9 cellular contexts compared by ENCODE assay signal in genomic region chr1:151984313-151984956, GRCh38. TPM values are rescaled to one million over a fixed set of nuclear protein-coding genes. Genes with fewer than 3 reads are reported as not detected.
A peak's percentile ranks its signal among the peaks of the same experiment; 100 is the strongest.
DNase-seq lines count a peak whose midpoint lies in the region; ATAC-seq lines count a peak whose summit lies in the region.
"Had no signal": no experiment of that assay in that cellular context is flagged by ENCODE, and none has a peak within 500 bp of the region (broad histone marks: within the 10 kb centered on the region; RNA-seq: fewer than 3 reads in every experiment).

No MANE protein-coding gene starts in this region.

- no peaks in the 10 kb centered on the region for H3K9me3 Mint-ChIP-seq in CD8-positive, alpha-beta memory T cell
- H3K9me3 Mint-ChIP-seq in activated T-helper 2 cell treated with anti-CD3 and anti-CD28 coated beads, Interferon-gamma antibody, Interleukin-2, Interleukin-4, amounts not matched to agents 10 μg/mL and 5 μg/mL and 100 μg/mL, durations not matched to agents 14 hours and 24 hours and 36 hours: no peaks in the 10 kb centered on the region

- peak overlapping the region in 6 of 7 donors; percentile 3 to 66 (median 47) for H3K4me3 Mint-ChIP-seq in CD8-positive, alpha-beta memory T cell
- peak overlapping the region; percentile 15 for H3K4me3 Mint-ChIP-seq in activated T-helper 2 cell treated with anti-CD3 and anti-CD28 coated beads, Interferon-gamma antibody, Interleukin-2, Interleukin-4, amounts not matched to agents 10 μg/mL and 5 μg/mL and 100 μg/mL, durations not matched to agents 14 hours and 24 hours and 36 hours (ENCODE audit: low read depth)

- CTCF ChIA-PET in CD8-positive, alpha-beta memory T cell (lab: Charles Lee): interaction anchor here (2.9 to 6.0 kb wide), 2 partner anchors 12 to 16 kb away, joined by 15 to 31 read pairs; no protein-coding TSS in a partner anchor

- H3K27me3 ChIP-seq in CD8-positive, alpha-beta memory T cell (ENCODE audit: insufficient read depth, low read length, poor library complexity, severe bottlenecking): no peaks in the 10 kb centered on the region

- peak in 4 of 5 donors; percentile 7 to 63 (median 28) for DNase-seq in CD8-positive, alpha-beta memory T cell
- DNase-seq in activated T-helper 2 cell treated with anti-CD3 and anti-CD28 coated beads, Interferon-gamma antibody, Interleukin-2, Interleukin-4, amounts not matched to agents 10 μg/mL and 5 μg/mL and 100 μg/mL, durations not matched to agents 14 hours and 24 hours and 36 hours (ENCODE audit: low spot score): peak; percentile 37
- DNase-seq in NCI-H2171 treated with DMSO at 0.1 percent for 48 hours (lab: John Stamatoyannopoulos, UW) (no peak), H4 (ENCODE audit: low spot score) (no peak), NCI-H748 treated with DMSO at 0.1 percent for 48 hours (lab: John Stamatoyannopoulos, UW) (no peak), left colon (no peak)
- DNase-seq: kidney glomerular epithelial cell had no signal

- peak overlapping the region; percentile 40 to 91 (median 74) for H3K27ac Mint-ChIP-seq in CD8-positive, alpha-beta memory T cell
- H3K27ac Mint-ChIP-seq in activated T-helper 2 cell treated with anti-CD3 and anti-CD28 coated beads, Interferon-gamma antibody, Interleukin-2, Interleukin-4, amounts not matched to agents 10 μg/mL and 5 μg/mL and 100 μg/mL, durations not matched to agents 14 hours and 24 hours and 36 hours: peak overlapping the region; percentile 80

- H3K36me3 ChIP-seq in CD8-positive, alpha-beta memory T cell (ENCODE audit: insufficient read depth, low read length): peaks cover 41% of the 10 kb centered on the region

- no peaks in the 10 kb centered on the region for H3K9me3 ChIP-seq in CD8-positive, alpha-beta memory T cell (ENCODE audit: low read length)

- no peak overlapping the region for H3K4me3 ChIP-seq in CD8-positive, alpha-beta memory T cell (ENCODE audit: low read length)

- H3K36me3 Mint-ChIP-seq in CD8-positive, alpha-beta memory T cell: peaks cover 13 to 80% (median 21%) of the 10 kb centered on the region in 3 donors
- peaks cover 87% of the 10 kb centered on the region for H3K36me3 Mint-ChIP-seq in activated T-helper 2 cell treated with anti-CD3 and anti-CD28 coated beads, Interferon-gamma antibody, Interleukin-2, Interleukin-4, amounts not matched to agents 10 μg/mL and 5 μg/mL and 100 μg/mL, durations not matched to agents 14 hours and 24 hours and 36 hours (ENCODE audit: low read depth)

- POLR2A ChIA-PET in CD8-positive, alpha-beta memory T cell (lab: Charles Lee): no interaction called here

- H3K27ac ChIP-seq in CD8-positive, alpha-beta memory T cell (ENCODE audit: low read depth, low read length): peak overlapping the region; percentile 6

- intact Hi-C loops in activated T-helper 2 cell treated with anti-CD3 and anti-CD28 coated beads, Interferon-gamma antibody, Interleukin-2, Interleukin-4, amounts not matched to agents 10 μg/mL and 5 μg/mL and 100 μg/mL, durations not matched to agents 14 hours and 24 hours and 36 hours (cut with micrococcal nuclease): loop anchor here (2.0 kb wide), 1 partner anchor 16 kb away; no protein-coding TSS in a partner anchor
- intact Hi-C loops in left colon (cut with DNase I, micrococcal nuclease): no loop called here

- H3K27me3 Mint-ChIP-seq in CD8-positive, alpha-beta memory T cell: no peaks in the 10 kb centered on the region
- no peaks in the 10 kb centered on the region for H3K27me3 Mint-ChIP-seq in activated T-helper 2 cell treated with anti-CD3 and anti-CD28 coated beads, Interferon-gamma antibody, Interleukin-2, Interleukin-4, amounts not matched to agents 10 μg/mL and 5 μg/mL and 100 μg/mL, durations not matched to agents 14 hours and 24 hours and 36 hours (ENCODE audit: low read depth)

- peaks cover 40% of the 10 kb centered on the region for H3K4me1 ChIP-seq in CD8-positive, alpha-beta memory T cell (ENCODE audit: insufficient read depth, low read length)

- ATAC-seq in GM19438 (IDR thresholded peaks at IDR 0.05; ENCODE audit: low read depth, unreplicated experiment) (peak; percentile 62), HG03520 (IDR thresholded peaks at IDR 0.05; ENCODE audit: unreplicated experiment) (peak; percentile 65), left colon (no peak)

- H3K4me1 Mint-ChIP-seq in CD8-positive, alpha-beta memory T cell: peaks cover 48 to 69% (median 60%) of the 10 kb centered on the region in 3 donors
- H3K4me1 Mint-ChIP-seq in activated T-helper 2 cell treated with anti-CD3 and anti-CD28 coated beads, Interferon-gamma antibody, Interleukin-2, Interleukin-4, amounts not matched to agents 10 μg/mL and 5 μg/mL and 100 μg/mL, durations not matched to agents 14 hours and 24 hours and 36 hours (ENCODE audit: low read depth): peaks cover 65% of the 10 kb centered on the region

RNA-seq across cellular contexts. Expression of gene S100A10, which starts 9.2 kb away (rescaled TPM):
- total RNA-seq in CD8-positive, alpha-beta memory T cell: 100 to 1,000 TPM; 263 to 279 TPM
- 1,167 TPM for polyA plus RNA-seq in CD8-positive, alpha-beta memory T cell
- 145 and 160 TPM in 2 replicates for total RNA-seq in activated T-helper 2 cell treated with anti-CD3 and anti-CD28 coated beads, Interferon-gamma antibody, Interleukin-2, Interleukin-4, amounts not matched to agents 10 μg/mL and 5 μg/mL and 100 μg/mL, durations not matched to agents 14 hours and 24 hours and 36 hours
- total RNA-seq in H4 (2014; rRNA removed; shearing (Covaris generic)): 58.6 and 87.8 TPM in 2 replicates
- total RNA-seq in left colon: 1,000 to 10,000 TPM; 1,029 to 1,322 TPM

RNA-seq across cellular contexts. Expression of gene S100A11, which starts 52.4 kb away (rescaled TPM):
- total RNA-seq in CD8-positive, alpha-beta memory T cell: 100 to 1,000 TPM; 257 to 262 TPM
- polyA plus RNA-seq in CD8-positive, alpha-beta memory T cell: 554 TPM
- total RNA-seq in activated T-helper 2 cell treated with anti-CD3 and anti-CD28 coated beads, Interferon-gamma antibody, Interleukin-2, Interleukin-4, amounts not matched to agents 10 μg/mL and 5 μg/mL and 100 μg/mL, durations not matched to agents 14 hours and 24 hours and 36 hours: 277 and 295 TPM in 2 replicates
- 377 and 488 TPM in 2 replicates for total RNA-seq in H4 (2014; rRNA removed; shearing (Covaris generic))
- total RNA-seq in left colon: 100 to 1,000 TPM; 115 to 178 TPM

Comparison
In these comparisons a context has a peak if more than half of its experiments do, and no peak if none do; other contexts are left out.
1. DNase-seq: peak in CD8-positive, alpha-beta memory T cell (4 of 5) and activated T-helper 2 cell treated with anti-CD3 and anti-CD28 coated beads, Interferon-gamma antibody, Interleukin-2, Interleukin-4, amounts not matched to agents 10 μg/mL and 5 μg/mL and 100 μg/mL, durations not matched to agents 14 hours and 24 hours and 36 hours (single experiment); none in NCI-H2171 treated with DMSO at 0.1 percent for 48 hours (single experiment), H4 (single experiment), NCI-H748 treated with DMSO at 0.1 percent for 48 hours (single experiment) and left colon (0 of 2).